ENCODE assay signal across 1 cellular context in the genomic region with DNA sequence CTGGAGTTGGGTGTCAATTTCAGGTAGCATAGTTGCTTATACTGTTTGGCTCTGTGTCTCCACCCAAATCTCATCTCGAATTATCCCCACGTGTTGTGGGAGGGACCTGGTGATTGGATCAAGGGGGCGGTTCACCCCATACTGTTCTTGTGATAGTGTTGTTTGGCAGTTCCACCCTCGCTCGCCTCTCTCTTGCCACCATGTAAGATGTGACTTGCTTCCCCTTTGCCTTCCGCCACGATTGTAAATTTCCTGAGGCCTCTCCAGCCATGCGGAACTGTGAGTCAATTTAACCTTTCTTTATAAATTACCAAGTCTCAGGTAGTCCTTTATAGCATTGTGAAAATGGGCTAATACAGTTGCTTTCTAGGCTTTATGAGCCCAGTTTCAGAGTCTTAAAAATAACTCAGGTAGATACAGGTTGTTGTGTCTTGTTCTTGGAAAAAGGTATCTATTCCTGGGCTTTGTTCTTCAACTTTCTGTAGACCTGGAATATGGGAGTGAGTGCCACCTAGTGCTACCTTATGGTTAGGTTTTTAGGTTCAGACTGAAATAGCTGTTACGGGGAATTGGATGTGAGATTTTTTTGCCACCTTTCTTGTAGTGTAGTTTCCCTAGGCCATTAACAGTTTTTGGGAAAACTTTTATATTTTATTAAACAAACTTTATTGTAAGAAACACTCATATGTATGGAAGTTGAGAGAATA.
TF ChIP-seq lines count a peak whose summit lies in the region.

No MANE protein-coding gene starts in this region.

TF ChIP-seq in GM12878, 131 proteins besides CTCF, POLR2A, EP300 and RAD21:
- TF ChIP-seq ETV6 (conservative IDR thresholded peaks at IDR 0.05 in 1 of 2, IDR thresholded peaks at IDR 0.05 in 1 of 2; ENCODE audit: borderline replicate concordance in 1 of 2, low read depth in 1 of 2) (peak in 1 of 2 experiments; percentile 42; a peak in 1 of 4 replicates), CHD4 (IDR thresholded peaks at IDR 0.05) (no peak), TAF1 (IDR thresholded peaks at IDR 0.05; ENCODE audit: borderline replicate concordance, low read depth, low read length) (no peak), RAD51 (IDR thresholded peaks at IDR 0.05) (no peak), YY1 (IDR thresholded peaks at IDR 0.05; ENCODE audit: low read depth, low read length) (no peak), PAX5 (IDR thresholded peaks at IDR 0.05; ENCODE audit: borderline replicate concordance, low read depth, low read length) (peak; percentile 48; the same call in 1 of the 2 replicates), FOXM1 (IDR thresholded peaks at IDR 0.05; ENCODE audit: low read depth, low read length) (no peak), EED (IDR thresholded peaks at IDR 0.05; ENCODE audit: low read depth) (no peak)
- TF ChIP-seq, protein P1, sequence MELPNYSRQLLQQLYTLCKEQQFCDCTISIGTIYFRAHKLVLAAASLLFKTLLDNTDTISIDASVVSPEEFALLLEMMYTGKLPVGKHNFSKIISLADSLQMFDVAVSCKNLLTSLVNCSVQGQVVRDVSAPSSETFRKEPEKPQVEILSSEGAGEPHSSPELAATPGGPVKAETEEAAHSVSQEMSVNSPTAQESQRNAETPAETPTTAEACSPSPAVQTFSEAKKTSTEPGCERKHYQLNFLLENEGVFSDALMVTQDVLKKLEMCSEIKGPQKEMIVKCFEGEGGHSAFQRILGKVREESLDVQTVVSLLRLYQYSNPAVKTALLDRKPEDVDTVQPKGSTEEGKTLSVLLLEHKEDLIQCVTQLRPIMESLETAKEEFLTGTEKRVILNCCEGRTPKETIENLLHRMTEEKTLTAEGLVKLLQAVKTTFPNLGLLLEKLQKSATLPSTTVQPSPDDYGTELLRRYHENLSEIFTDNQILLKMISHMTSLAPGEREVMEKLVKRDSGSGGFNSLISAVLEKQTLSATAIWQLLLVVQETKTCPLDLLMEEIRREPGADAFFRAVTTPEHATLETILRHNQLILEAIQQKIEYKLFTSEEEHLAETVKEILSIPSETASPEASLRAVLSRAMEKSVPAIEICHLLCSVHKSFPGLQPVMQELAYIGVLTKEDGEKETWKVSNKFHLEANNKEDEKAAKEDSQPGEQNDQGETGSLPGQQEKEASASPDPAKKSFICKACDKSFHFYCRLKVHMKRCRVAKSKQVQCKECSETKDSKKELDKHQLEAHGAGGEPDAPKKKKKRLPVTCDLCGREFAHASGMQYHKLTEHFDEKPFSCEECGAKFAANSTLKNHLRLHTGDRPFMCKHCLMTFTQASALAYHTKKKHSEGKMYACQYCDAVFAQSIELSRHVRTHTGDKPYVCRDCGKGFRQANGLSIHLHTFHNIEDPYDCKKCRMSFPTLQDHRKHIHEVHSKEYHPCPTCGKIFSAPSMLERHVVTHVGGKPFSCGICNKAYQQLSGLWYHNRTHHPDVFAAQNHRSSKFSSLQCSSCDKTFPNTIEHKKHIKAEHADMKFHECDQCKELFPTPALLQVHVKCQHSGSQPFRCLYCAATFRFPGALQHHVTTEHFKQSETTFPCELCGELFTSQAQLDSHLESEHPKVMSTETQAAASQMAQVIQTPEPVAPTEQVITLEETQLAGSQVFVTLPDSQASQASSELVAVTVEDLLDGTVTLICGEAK (IDR thresholded peaks at IDR 0.05; ENCODE audit: borderline replicate concordance), result no peak
